Comparison of ENCODE assay signal across 2 cellular contexts in genomic region chr14:105058521-105059034, GRCh38.
TF ChIP-seq lines count a peak whose summit lies in the region.

No MANE protein-coding gene starts in this region.

TF ChIP-seq in GM23338, 12 proteins besides CTCF, POLR2A, EP300 and RAD21:
- TF ChIP-seq, protein P1, sequence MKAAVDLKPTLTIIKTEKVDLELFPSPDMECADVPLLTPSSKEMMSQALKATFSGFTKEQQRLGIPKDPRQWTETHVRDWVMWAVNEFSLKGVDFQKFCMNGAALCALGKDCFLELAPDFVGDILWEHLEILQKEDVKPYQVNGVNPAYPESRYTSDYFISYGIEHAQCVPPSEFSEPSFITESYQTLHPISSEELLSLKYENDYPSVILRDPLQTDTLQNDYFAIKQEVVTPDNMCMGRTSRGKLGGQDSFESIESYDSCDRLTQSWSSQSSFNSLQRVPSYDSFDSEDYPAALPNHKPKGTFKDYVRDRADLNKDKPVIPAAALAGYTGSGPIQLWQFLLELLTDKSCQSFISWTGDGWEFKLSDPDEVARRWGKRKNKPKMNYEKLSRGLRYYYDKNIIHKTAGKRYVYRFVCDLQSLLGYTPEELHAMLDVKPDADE (IDR thresholded peaks at IDR 0.05): no peak
- TF ChIP-seq ZNF331 (CRISPR knock-in tag; IDR thresholded peaks at IDR 0.05; ENCODE audit: low read depth) (no peak), CREB1 (CRISPR knock-in tag; IDR thresholded peaks at IDR 0.05; ENCODE audit: low read depth) (no peak), REST (IDR thresholded peaks at IDR 0.05; ENCODE audit: unreplicated experiment) (no peak), NANOG (IDR thresholded peaks at IDR 0.05; ENCODE audit: borderline replicate concordance) (no peak), STAT1 (IDR thresholded peaks at IDR 0.05; ENCODE audit: unreplicated experiment) (no peak), JUNB (IDR thresholded peaks at IDR 0.05; ENCODE audit: unreplicated experiment) (no peak), ZNF114 (CRISPR knock-in tag; IDR thresholded peaks at IDR 0.05) (no peak), ZNF462 (CRISPR knock-in tag; IDR thresholded peaks at IDR 0.05) (no peak), POLR2AphosphoS5 (IDR thresholded peaks at IDR 0.05; ENCODE audit: low read depth) (no peak), EZH2 (IDR thresholded peaks at IDR 0.05; ENCODE audit: low read depth, unreplicated experiment) (no peak)
TF ChIP-seq in GM23338: peak in this region for 0.

TF ChIP-seq in GM12878, 131 proteins besides CTCF, POLR2A, EP300 and RAD21:
- TF ChIP-seq NR2F1 (conservative IDR thresholded peaks at IDR 0.05) (no peak), STAT3 (IDR thresholded peaks at IDR 0.05; ENCODE audit: low read depth, low read length) (no peak), SP1 (IDR thresholded peaks at IDR 0.05; ENCODE audit: low read depth, low read length) (no peak), SREBF2 (IDR thresholded peaks at IDR 0.05; ENCODE audit: low read length) (no peak), RELA (IDR thresholded peaks at IDR 0.05; ENCODE audit: borderline replicate concordance, partially characterized antibody) (no peak), ZBTB4 (CRISPR knock-in tag; IDR thresholded peaks at IDR 0.05) (no peak), TBL1XR1 (IDR thresholded peaks at IDR 0.05; ENCODE audit: low read depth, low read length) (no peak)
TF ChIP-seq in GM12878: peak in this region for 0.
